In genomic region chr3:33875680-33876079, GRCh38 we compare ENCODE assay signal across 32 cellular contexts.
"Had no signal": no experiment of that assay in that cellular context is flagged by ENCODE, and none has a peak within 500 bp of the region (broad histone marks: within the 10 kb centered on the region; RNA-seq: fewer than 3 reads in every experiment).

No MANE protein-coding gene starts in this region.

- H3K36me3 ChIP-seq: brain microvascular endothelial cell, colonic mucosa, gastrocnemius medialis had no signal

- ATAC-seq: activated T-cell treated with anti-CD3 and anti-CD28 coated beads, Interleukin-2, amount 50 U/mL, for 72 hours; foreskin keratinocyte; gastrocnemius medialis; heart left ventricle; T-helper 17 cell had no signal

- H3K27ac ChIP-seq: brain microvascular endothelial cell, colonic mucosa, esophagus muscularis mucosa, foreskin keratinocyte, gastrocnemius medialis, heart left ventricle had no signal

- H3K9me3 ChIP-seq: colonic mucosa, esophagus muscularis mucosa, gastrocnemius medialis, heart left ventricle had no signal

- H3K27me3 Mint-ChIP-seq: activated CD4-positive, alpha-beta memory T cell treated with anti-CD3 and anti-CD28 coated beads, Interleukin-2, amount 10 ng/mL, durations not matched to agents 7 days and 5 days; activated CD4-positive, alpha-beta T cell treated with anti-CD3 and anti-CD28 coated beads, Interleukin-2, amount 10 ng/mL, durations not matched to agents 7 days and 5 days; activated naive CD4-positive, alpha-beta T cell treated with anti-CD3 and anti-CD28 coated beads, Interleukin-2, amount 10 ng/mL, durations not matched to agents 7 days and 5 days; activated naive CD8-positive, alpha-beta T cell; activated T-cell treated with anti-CD3 and anti-CD28 coated beads, Interleukin-2, amount 50 U/mL, for 24 hours; T-helper 17 cell had no signal

- FAIRE-seq: astrocyte, bronchial epithelial cell had no signal

- DNase-seq: activated CD4-positive, alpha-beta memory T cell treated with anti-CD3 and anti-CD28 coated beads, Interleukin-2, amount 10 ng/mL, durations not matched to agents 7 days and 5 days; activated CD4-positive, alpha-beta T cell treated with anti-CD3 and anti-CD28 coated beads for 1 hour; activated CD4-positive, alpha-beta T cell treated with anti-CD3 and anti-CD28 coated beads for 4 hours; activated CD4-positive, alpha-beta T cell treated with anti-CD3 and anti-CD28 coated beads, Interleukin-2, amount 10 ng/mL, durations not matched to agents 7 days and 5 days; activated CD4-positive, alpha-beta T cell treated with anti-CD3 and anti-CD28 coated beads, Interleukin-2, amount 50 U/mL, for 4 hours; activated CD8-positive, alpha-beta memory T cell treated with anti-CD3 and anti-CD28 coated beads, Interleukin-2, amount 50 U/mL, for 48 hours; activated gamma-delta T cell; activated naive CD4-positive, alpha-beta T cell; activated naive CD4-positive, alpha-beta T cell treated with anti-CD3 and anti-CD28 coated beads, Interleukin-2, amount 10 ng/mL, durations not matched to agents 7 days and 5 days; activated T-cell treated with anti-CD3 and anti-CD28 coated beads for 4 hours; activated T-cell treated with anti-CD3 and anti-CD28 coated beads, Interleukin-2, amount 50 U/mL, for 24 hours; activated T-cell treated with anti-CD3 and anti-CD28 coated beads, Interleukin-2, amount 50 U/mL, for 72 hours; amniotic stem cell; anterior cingulate cortex; brain microvascular endothelial cell; central memory CD4-positive, alpha-beta T cell; cerebellar nuclear complex; colonic mucosa; effector CD8-positive, alpha-beta T cell; erythroblast; foreskin keratinocyte; gastrocnemius medialis; glutamatergic neuron; heart left ventricle; T-helper 1 cell; T-helper 17 cell; T1000 had no signal

- H3K27ac Mint-ChIP-seq: activated CD4-positive, alpha-beta memory T cell treated with anti-CD3 and anti-CD28 coated beads, Interleukin-2, amount 10 ng/mL, durations not matched to agents 7 days and 5 days; activated CD4-positive, alpha-beta T cell treated with anti-CD3 and anti-CD28 coated beads, Interleukin-2, amount 10 ng/mL, durations not matched to agents 7 days and 5 days; activated naive CD4-positive, alpha-beta T cell treated with anti-CD3 and anti-CD28 coated beads, Interleukin-2, amount 10 ng/mL, durations not matched to agents 7 days and 5 days; activated naive CD8-positive, alpha-beta T cell; activated T-cell treated with anti-CD3 and anti-CD28 coated beads, Interleukin-2, amount 50 U/mL, for 24 hours; T-helper 17 cell; T-helper 2 cell treated with Interferon-gamma antibody and Interleukin-4, amounts not matched to agents 5 μg/mL and 100 μg/mL, for 36 hours had no signal

- H3K4me1 ChIP-seq: colonic mucosa, esophagus muscularis mucosa, foreskin keratinocyte had no signal

- H3K4me3 ChIP-seq: colonic mucosa, esophagus muscularis mucosa, gastrocnemius medialis, heart left ventricle had no signal

- H3K4me3 Mint-ChIP-seq: activated CD4-positive, alpha-beta memory T cell treated with anti-CD3 and anti-CD28 coated beads, Interleukin-2, amount 10 ng/mL, durations not matched to agents 7 days and 5 days; activated CD4-positive, alpha-beta T cell treated with anti-CD3 and anti-CD28 coated beads, Interleukin-2, amount 10 ng/mL, durations not matched to agents 7 days and 5 days; activated naive CD4-positive, alpha-beta T cell treated with anti-CD3 and anti-CD28 coated beads, Interleukin-2, amount 10 ng/mL, durations not matched to agents 7 days and 5 days; activated naive CD8-positive, alpha-beta T cell; activated T-cell treated with anti-CD3 and anti-CD28 coated beads, Interleukin-2, amount 50 U/mL, for 24 hours; activated T-cell treated with anti-CD3 and anti-CD28 coated beads, Interleukin-2, amount 50 U/mL, for 72 hours; T-helper 17 cell; T-helper 2 cell treated with Interferon-gamma antibody and Interleukin-4, amounts not matched to agents 5 μg/mL and 100 μg/mL, for 36 hours had no signal

- H3K36me3 Mint-ChIP-seq: activated naive CD4-positive, alpha-beta T cell treated with anti-CD3 and anti-CD28 coated beads, Interleukin-2, amount 10 ng/mL, durations not matched to agents 7 days and 5 days had no signal

- H3K4me1 Mint-ChIP-seq: activated CD4-positive, alpha-beta memory T cell treated with anti-CD3 and anti-CD28 coated beads, Interleukin-2, amount 10 ng/mL, durations not matched to agents 7 days and 5 days; activated CD4-positive, alpha-beta T cell treated with anti-CD3 and anti-CD28 coated beads, Interleukin-2, amount 10 ng/mL, durations not matched to agents 7 days and 5 days; activated naive CD4-positive, alpha-beta T cell treated with anti-CD3 and anti-CD28 coated beads, Interleukin-2, amount 10 ng/mL, durations not matched to agents 7 days and 5 days had no signal

- H3K9me3 Mint-ChIP-seq: activated CD4-positive, alpha-beta memory T cell treated with anti-CD3 and anti-CD28 coated beads, Interleukin-2, amount 10 ng/mL, durations not matched to agents 7 days and 5 days; activated CD4-positive, alpha-beta T cell treated with anti-CD3 and anti-CD28 coated beads, Interleukin-2, amount 10 ng/mL, durations not matched to agents 7 days and 5 days; activated naive CD4-positive, alpha-beta T cell treated with anti-CD3 and anti-CD28 coated beads, Interleukin-2, amount 10 ng/mL, durations not matched to agents 7 days and 5 days; activated T-cell treated with anti-CD3 and anti-CD28 coated beads, Interleukin-2, amount 50 U/mL, for 24 hours; activated T-cell treated with anti-CD3 and anti-CD28 coated beads, Interleukin-2, amount 50 U/mL, for 72 hours; T-helper 2 cell treated with Interferon-gamma antibody and Interleukin-4, amounts not matched to agents 5 μg/mL and 100 μg/mL, for 36 hours had no signal

- H3K27me3 ChIP-seq: brain microvascular endothelial cell, colonic mucosa, esophagus muscularis mucosa, foreskin keratinocyte, gastrocnemius medialis, heart left ventricle had no signal
